29 cellular contexts compared by ENCODE assay signal in the genomic region with DNA sequence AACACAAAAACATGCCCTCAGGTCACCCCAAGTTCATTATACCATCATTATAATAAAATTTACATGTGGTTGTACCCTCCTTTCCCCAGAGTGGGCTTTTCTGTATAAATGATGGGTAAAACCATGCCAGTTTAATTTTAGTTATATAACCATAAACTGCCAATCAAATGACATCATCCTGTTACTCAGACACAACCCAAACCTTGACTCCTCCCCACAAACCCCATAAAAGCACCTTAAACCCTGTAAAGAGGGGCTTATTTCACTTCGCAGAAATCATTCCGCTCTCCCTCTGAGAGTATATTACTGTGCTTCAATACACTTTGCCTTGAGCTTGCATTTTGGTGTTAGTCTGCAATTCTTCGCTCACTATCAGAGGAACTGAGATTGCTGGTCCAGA. TPM values are rescaled to one million over a fixed set of nuclear protein-coding genes. Genes with fewer than 3 reads are reported as not detected.
A peak's percentile ranks its signal among the peaks of the same experiment; 100 is the strongest.
DNase-seq lines count a peak whose midpoint lies in the region; ATAC-seq and TF ChIP-seq lines count a peak whose summit lies in the region.
"Had no signal": no experiment of that assay in that cellular context is flagged by ENCODE, and none has a peak within 500 bp of the region (broad histone marks: within the 10 kb centered on the region; RNA-seq: fewer than 3 reads in every experiment).

No MANE protein-coding gene starts in this region.

- peaks cover 52 to 70% (median 63%) of the 10 kb centered on the region in 10 experiments for H3K4me1 ChIP-seq in BLaER1 treated with 17β-estradiol and CSF1 and Interleukin-3, amounts not matched to agents 10 nM and 100 nM
- peaks cover 50% of the 10 kb centered on the region for H3K4me1 ChIP-seq in CD4-positive, alpha-beta memory T cell (ENCODE audit: insufficient read depth, low read length)
- peaks cover 7 to 48% (median 39%) of the 10 kb centered on the region in 4 donors for H3K4me1 ChIP-seq in liver (ENCODE audit: control insufficient read depth in 4 of 4, insufficient read depth in 4 of 4, low read length in 3 of 4)

- H3K9ac ChIP-seq in BLaER1 treated with 17β-estradiol and CSF1 and Interleukin-3, amounts not matched to agents 10 nM and 100 nM = no peak overlapping the region
- peak overlapping the region; percentile 33 to 80 for H3K9ac ChIP-seq in liver (ENCODE audit: low read depth in 1 of 2, low read length in 2 of 2)

- H3K4me2 ChIP-seq in BLaER1 treated with 17β-estradiol and CSF1 and Interleukin-3, amounts not matched to agents 10 nM and 100 nM = peak overlapping the region; percentile 34 to 99 (median 93)

- no peak for TF ChIP-seq CTCF in liver (IDR thresholded peaks at IDR 0.05; ENCODE audit: low read depth, low read length, missing input control)

- DNase-seq in CD4-positive, alpha-beta memory T cell = no peak
- DNase-seq: activated naive CD4-positive, alpha-beta T cell; activated T-cell treated with anti-CD3 and anti-CD28 coated beads, Interleukin-2, amount 50 U/mL, for 4 hours; amniotic stem cell; brain microvascular endothelial cell; DND-41; dorsolateral prefrontal cortex; foreskin melanocyte; GF-D8; heart right ventricle; KG1; MG63; NCI-H1105; NCI-H2029 treated with DMSO at 0.1 percent for 48 hours; NCI-H524; nephron progenitor cell had no signal

- no peaks in the 10 kb centered on the region for H3K36me3 ChIP-seq in BLaER1 treated with 17β-estradiol and CSF1 and Interleukin-3, amounts not matched to agents 10 nM and 100 nM
- no peaks in the 10 kb centered on the region for H3K36me3 ChIP-seq in CD4-positive, alpha-beta memory T cell (ENCODE audit: insufficient read depth, low read length)
- no peaks in the 10 kb centered on the region for H3K36me3 ChIP-seq in liver (ENCODE audit: control insufficient read depth in 4 of 4, insufficient read depth in 3 of 4, low read depth in 1 of 4, low read length in 3 of 4)
- H3K36me3 ChIP-seq: brain microvascular endothelial cell, heart right ventricle, MG63, suprapubic skin had no signal

- peaks cover 0 to 16% (median 9%) of the 10 kb centered on the region in 11 experiments; a peak in 10 of 22 replicates for H3K9me3 ChIP-seq in BLaER1 treated with 17β-estradiol and CSF1 and Interleukin-3, amounts not matched to agents 10 nM and 100 nM (replicated peaks in 1 of 11)
- H3K9me3 ChIP-seq in CD4-positive, alpha-beta memory T cell (ENCODE audit: control insufficient read depth in 1 of 2, low read length in 2 of 2) = no peaks in the 10 kb centered on the region
- no peaks in the 10 kb centered on the region for H3K9me3 ChIP-seq in liver (ENCODE audit: control insufficient read depth in 4 of 4, low read length in 3 of 4)
- H3K9me3 ChIP-seq: MG63, suprapubic skin had no signal

- H3K4me3 ChIP-seq in BLaER1 treated with 17β-estradiol and CSF1 and Interleukin-3, amounts not matched to agents 10 nM and 100 nM = no peak overlapping the region
- no peak overlapping the region for H3K4me3 ChIP-seq in CD4-positive, alpha-beta memory T cell (ENCODE audit: low read length in 2 of 2)
- H3K4me3 ChIP-seq in liver (ENCODE audit: low read depth in 1 of 3, low read length in 3 of 3) = no peak overlapping the region
- H3K4me3 ChIP-seq: dorsolateral prefrontal cortex, heart right ventricle, MG63, suprapubic skin had no signal

- no peaks in the 10 kb centered on the region for H3K27me3 ChIP-seq in BLaER1 treated with 17β-estradiol and CSF1 and Interleukin-3, amounts not matched to agents 10 nM and 100 nM
- H3K27me3 ChIP-seq in CD4-positive, alpha-beta memory T cell (ENCODE audit: insufficient read depth, low read length) = no peaks in the 10 kb centered on the region
- H3K27me3 ChIP-seq in liver (ENCODE audit: control insufficient read depth in 4 of 4, insufficient read depth in 4 of 4, low read length in 3 of 4) = no peaks in the 10 kb centered on the region
- H3K27me3 ChIP-seq: brain microvascular endothelial cell, dorsolateral prefrontal cortex, heart right ventricle, MG63, suprapubic skin had no signal

- no peak for ATAC-seq in activated T-helper 17 cell treated with anti-CD3 and anti-CD28 coated beads, Interleukin-2, amount 50 U/mL, for 72 hours (replicated peaks)
- ATAC-seq in GM18498 (IDR thresholded peaks at IDR 0.05; ENCODE audit: unreplicated experiment) (no peak), GM21786 (IDR thresholded peaks at IDR 0.05; ENCODE audit: unreplicated experiment) (no peak), GM19397 (IDR thresholded peaks at IDR 0.05; ENCODE audit: unreplicated experiment) (no peak), GM21717 (IDR thresholded peaks at IDR 0.05; ENCODE audit: unreplicated experiment) (no peak)
- ATAC-seq: activated CD4-positive, CD25-positive, alpha-beta regulatory T cell treated with anti-CD3 and anti-CD28 coated beads, Interleukin-2, amount 50 U/mL, for 24 hours; activated T-cell treated with anti-CD3 and anti-CD28 coated beads, Interleukin-2, amount 50 U/mL, for 4 hours; heart right ventricle; stimulated activated memory B cell treated with anti-CD40 and anti-IgM and Interleukin-4, amounts not matched to agents 10 μg/mL and 1 μg/mL and 100 μg/mL, for 72 hours had no signal

- CTCF ChIA-PET in CD4-positive, alpha-beta memory T cell (lab: Charles Lee; ENCODE audit: partially characterized antibody) = interaction anchor here (4.8 kb wide), 1 partner anchor 13 kb away, joined by 49 read pairs; no protein-coding TSS in a partner anchor

- no peaks in the 10 kb centered on the region for H3K36me3 Mint-ChIP-seq in CD4-positive, alpha-beta memory T cell
- no peaks in the 10 kb centered on the region for H3K36me3 Mint-ChIP-seq in activated T-helper 17 cell treated with anti-CD3 and anti-CD28 coated beads, Interleukin-2, amount 50 U/mL, for 72 hours (ENCODE audit: low read depth)
- H3K36me3 Mint-ChIP-seq: stimulated activated memory B cell treated with anti-CD40 and anti-IgM and Interleukin-4, amounts not matched to agents 10 μg/mL and 1 μg/mL and 100 μg/mL, for 72 hours had no signal

- WGBS in liver = 56% methylated on average over 3 of the region's 3 CpGs

- H3K4me1 Mint-ChIP-seq in CD4-positive, alpha-beta memory T cell = peaks cover 34 to 72% (median 57%) of the 10 kb centered on the region in 4 donors
- H3K4me1 Mint-ChIP-seq in activated T-helper 17 cell treated with anti-CD3 and anti-CD28 coated beads, Interleukin-2, amount 50 U/mL, for 72 hours = peaks cover 43% of the 10 kb centered on the region

- peaks cover 0 to 5% (median 0%) of the 10 kb centered on the region in 8 donors for H3K9me3 Mint-ChIP-seq in CD4-positive, alpha-beta memory T cell
- H3K9me3 Mint-ChIP-seq in activated T-helper 17 cell treated with anti-CD3 and anti-CD28 coated beads, Interleukin-2, amount 50 U/mL, for 72 hours = no peaks in the 10 kb centered on the region

- TF ChIP-seq RAD21 in liver (IDR thresholded peaks at IDR 0.05) = no peak

- POLR2A ChIA-PET in CD4-positive, alpha-beta memory T cell (lab: Charles Lee; ENCODE audit: partially characterized antibody) = no interaction called here

- H3K4me3 Mint-ChIP-seq in CD4-positive, alpha-beta memory T cell = peak overlapping the region in 3 of 8 donors; percentile 41 to 83 (median 73)
- peak overlapping the region; percentile 60 for H3K4me3 Mint-ChIP-seq in activated T-helper 17 cell treated with anti-CD3 and anti-CD28 coated beads, Interleukin-2, amount 50 U/mL, for 72 hours
- H3K4me3 Mint-ChIP-seq: activated T-cell treated with anti-CD3 and anti-CD28 coated beads, Interleukin-2, amount 50 U/mL, for 4 hours; nephron progenitor cell; stimulated activated memory B cell treated with anti-CD40 and anti-IgM and Interleukin-4, amounts not matched to agents 10 μg/mL and 1 μg/mL and 100 μg/mL, for 72 hours had no signal

- peak overlapping the region; percentile 72 to 96 (median 91) for H3K27ac Mint-ChIP-seq in CD4-positive, alpha-beta memory T cell
- H3K27ac Mint-ChIP-seq in activated T-helper 17 cell treated with anti-CD3 and anti-CD28 coated beads, Interleukin-2, amount 50 U/mL, for 72 hours = peak overlapping the region; percentile 88
- H3K27ac Mint-ChIP-seq: nephron progenitor cell; stimulated activated memory B cell treated with anti-CD40 and anti-IgM and Interleukin-4, amounts not matched to agents 10 μg/mL and 1 μg/mL and 100 μg/mL, for 72 hours had no signal

- H3K27me3 Mint-ChIP-seq in CD4-positive, alpha-beta memory T cell = no peaks in the 10 kb centered on the region
- no peaks in the 10 kb centered on the region for H3K27me3 Mint-ChIP-seq in activated T-helper 17 cell treated with anti-CD3 and anti-CD28 coated beads, Interleukin-2, amount 50 U/mL, for 72 hours
- H3K27me3 Mint-ChIP-seq: stimulated activated memory B cell treated with anti-CD40 and anti-IgM and Interleukin-4, amounts not matched to agents 10 μg/mL and 1 μg/mL and 100 μg/mL, for 72 hours had no signal

- peak overlapping the region in 6 of 11 experiments; percentile 56 to 95 (median 81); a peak in 11 of 22 replicates for H3K27ac ChIP-seq in BLaER1 treated with 17β-estradiol and CSF1 and Interleukin-3, amounts not matched to agents 10 nM and 100 nM
- peak overlapping the region; percentile 40 for H3K27ac ChIP-seq in CD4-positive, alpha-beta memory T cell (ENCODE audit: low read depth, low read length)
- peak overlapping the region; percentile 95 to 96 for H3K27ac ChIP-seq in liver (ENCODE audit: low read depth in 1 of 2, low read length in 2 of 2)
- H3K27ac ChIP-seq: brain microvascular endothelial cell, C4-2B, dorsolateral prefrontal cortex, suprapubic skin had no signal

- intact Hi-C loops in CD4-positive, alpha-beta memory T cell (cut with micrococcal nuclease) = no loop called here

- no peaks in the 10 kb centered on the region for H4K20me1 ChIP-seq in BLaER1 treated with 17β-estradiol and CSF1 and Interleukin-3, amounts not matched to agents 10 nM and 100 nM

TF ChIP-seq in liver, 16 proteins besides CTCF, POLR2A, EP300 and RAD21:
- TF ChIP-seq YY1 (IDR thresholded peaks at IDR 0.05) (no peak), JUND (IDR thresholded peaks at IDR 0.05) (peak in 1 of 2 donors; percentile 8)

RNA-seq across cellular contexts. Expression of gene APOL3, which starts 5.5 kb away (rescaled TPM):
- total RNA-seq in CD4-positive, alpha-beta memory T cell = 100 to 1,000 TPM; 213 to 229 TPM
- polyA plus RNA-seq in CD4-positive, alpha-beta memory T cell = 100 to 1,000 TPM in 1 of 2 donors, 10 to 100 TPM in 1; 47.4 to 109 TPM
- total RNA-seq in activated T-helper 17 cell treated with anti-CD3 and anti-CD28 coated beads, Interleukin-2, amount 50 U/mL, for 72 hours = 100 to 1,000 TPM in 1 of 2 donors, 10 to 100 TPM in 1; 99.3 to 118 TPM
- total RNA-seq in liver = 10 to 100 TPM; 11.4 to 34.5 TPM
- polyA plus RNA-seq in liver = 10 to 100 TPM in 1 of 2 donors, 1 to 10 TPM in 1; 7.2 to 12.2 TPM

RNA-seq across cellular contexts. Expression of gene APOL4, which starts 35.5 kb away (rescaled TPM):
- not detected for total RNA-seq in CD4-positive, alpha-beta memory T cell
- not detected for polyA plus RNA-seq in CD4-positive, alpha-beta memory T cell
- total RNA-seq in activated T-helper 17 cell treated with anti-CD3 and anti-CD28 coated beads, Interleukin-2, amount 50 U/mL, for 72 hours = 1 to 10 TPM in 1 of 2 donors, under 1 TPM in 1; 0.56 to 1.2 TPM
- total RNA-seq in liver = 1 to 10 TPM; 1.5 to 2.3 TPM
- 1 to 10 TPM in 1 of 2 donors, under 1 TPM in 1; 0.59 to 2.2 TPM for polyA plus RNA-seq in liver
- total RNA-seq: mononuclear cell, SK-MEL-5 had no signal

Comparison
In these comparisons a context has a peak if more than half of its experiments do, and no peak if none do; other contexts are left out.
1. H3K27ac ChIP-seq: peak in every context shown above with its lines; median percentile 96 in liver; 81 in BLaER1 treated with 17β-estradiol and CSF1 and Interleukin-3, amounts not matched to agents 10 nM and 100 nM; 40 in CD4-positive, alpha-beta memory T cell.
2. H3K9ac ChIP-seq: peak in liver (2 of 2); none in BLaER1 treated with 17β-estradiol and CSF1 and Interleukin-3, amounts not matched to agents 10 nM and 100 nM (0 of 11).